In the genomic region with DNA sequence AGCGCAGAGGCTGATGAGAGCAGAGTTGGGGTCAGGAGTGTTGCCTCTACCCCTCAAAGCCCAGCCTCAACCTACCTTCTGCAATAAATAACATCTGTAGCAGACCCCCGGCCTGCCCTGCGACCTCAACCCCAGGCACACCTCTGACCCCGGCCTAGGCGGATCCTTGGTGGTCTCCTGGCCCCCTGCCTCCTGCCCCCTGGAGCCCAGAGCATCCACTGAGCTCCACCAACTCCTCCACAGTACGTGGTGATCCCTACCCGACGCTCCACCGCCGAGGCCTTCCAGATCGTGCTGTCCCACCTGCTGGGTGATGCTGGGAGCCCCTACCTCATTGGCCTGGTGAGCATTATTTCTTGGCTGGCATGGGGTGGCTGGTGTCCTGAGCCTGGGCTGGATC, we compare ENCODE assay signal across 13 cellular contexts. TPM values are rescaled to one million over a fixed set of nuclear protein-coding genes. Genes with fewer than 3 reads are reported as not detected.
"Had no signal": no experiment of that assay in that cellular context is flagged by ENCODE, and none has a peak within 500 bp of the region (broad histone marks: within the 10 kb centered on the region; RNA-seq: fewer than 3 reads in every experiment).

No MANE protein-coding gene starts in this region.

- H3K4me1 Mint-ChIP-seq: nephron had no signal

- H3K27ac ChIP-seq: brain microvascular endothelial cell, psoas muscle, right lobe of liver, VCaP had no signal

- H3K27me3 ChIP-seq: brain microvascular endothelial cell, right lobe of liver had no signal

- H3K9me3 ChIP-seq: right lobe of liver had no signal

- H3K27me3 Mint-ChIP-seq: stimulated activated naive B cell treated with anti-CD40 and anti-IgM and Interleukin-4, amounts not matched to agents 10 μg/mL and 1 μg/mL and 100 μg/mL, for 72 hours; type B pancreatic cell had no signal

- H3K4me1 ChIP-seq: psoas muscle, right lobe of liver had no signal

- H3K4me3 ChIP-seq: psoas muscle, right lobe of liver had no signal

- DNase-seq: activated T-cell treated with anti-CD3 and anti-CD28 coated beads, Interleukin-2, amount 50 U/mL, for 48 hours; brain microvascular endothelial cell; cerebellar nuclear complex; dermis blood vessel endothelial cell; left cardiac atrium; SIG-M5; stimulated activated naive B cell treated with anti-CD40 and anti-IgM and Interleukin-4, amounts not matched to agents 10 μg/mL and 1 μg/mL and 100 μg/mL, for 72 hours had no signal

- H3K4me3 Mint-ChIP-seq: nephron; stimulated activated naive B cell treated with anti-CD40 and anti-IgM and Interleukin-4, amounts not matched to agents 10 μg/mL and 1 μg/mL and 100 μg/mL, for 72 hours; type B pancreatic cell had no signal

- H3K27ac Mint-ChIP-seq: nephron; stimulated activated naive B cell treated with anti-CD40 and anti-IgM and Interleukin-4, amounts not matched to agents 10 μg/mL and 1 μg/mL and 100 μg/mL, for 72 hours; type B pancreatic cell had no signal

- ATAC-seq: esophagus mucosa; left cardiac atrium; psoas muscle; right lobe of liver; stimulated activated naive B cell treated with anti-CD40 and anti-IgM and Interleukin-4, amounts not matched to agents 10 μg/mL and 1 μg/mL and 100 μg/mL, for 72 hours had no signal

RNA-seq across cellular contexts. Expression of a gene that starts 51.2 kb away (rescaled TPM):
- total RNA-seq: dermis blood vessel endothelial cell had no signal
